ENCODE assay signal across 2 cellular contexts in the genomic region with DNA sequence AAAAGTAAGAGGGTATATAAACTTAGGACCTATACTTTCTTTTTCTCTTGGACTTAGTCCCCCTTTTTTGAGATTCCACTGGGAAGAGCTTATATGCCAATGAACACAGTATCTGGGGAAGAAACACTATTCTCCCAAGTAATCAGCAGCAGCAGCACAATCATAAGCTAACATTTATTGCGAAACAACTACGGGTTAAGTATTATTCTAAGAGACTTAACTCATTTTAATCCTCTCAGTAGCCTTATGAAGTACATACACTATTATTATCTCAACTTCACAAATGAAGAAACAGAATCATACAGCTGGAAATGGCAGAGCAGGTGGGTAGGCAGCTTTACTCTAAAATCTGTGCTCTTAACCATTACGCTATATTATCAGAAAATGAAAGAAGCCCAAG.
TF ChIP-seq lines count a peak whose summit lies in the region.

No MANE protein-coding gene starts in this region.

TF ChIP-seq in HepG2, 621 proteins besides CTCF, POLR2A, EP300 and RAD21:
- TF ChIP-seq TFE3 (CRISPR knock-in tag; IDR thresholded peaks at IDR 0.05) (no peak), CEBPB (IDR thresholded peaks at IDR 0.05; ENCODE audit: borderline replicate concordance, low read depth, low read length) (peak; percentile 80)

TF ChIP-seq in K562, 482 proteins besides CTCF, POLR2A, EP300 and RAD21:
- TF ChIP-seq BCL6 (CRISPR knock-in tag; IDR thresholded peaks at IDR 0.05) (no peak), BCLAF1 (IDR thresholded peaks at IDR 0.05; ENCODE audit: borderline replicate concordance in 1 of 2, control insufficient read depth in 1 of 2, low read depth in 2 of 2, low read length in 1 of 2) (no peak), CHD2 (IDR thresholded peaks at IDR 0.05; ENCODE audit: low read depth, low read length) (no peak), ZNF408 (CRISPR knock-in tag; IDR thresholded peaks at IDR 0.05; ENCODE audit: low read depth) (no peak), MAZ (CRISPR knock-in tag; conservative IDR thresholded peaks at IDR 0.05 in 1 of 2, IDR thresholded peaks at IDR 0.05 in 1 of 2) (no peak), HOXB6 (CRISPR knock-in tag; IDR thresholded peaks at IDR 0.05; ENCODE audit: borderline replicate concordance) (no peak), CEBPG (CRISPR knock-in tag; IDR thresholded peaks at IDR 0.05) (no peak), CEBPG (tag; conservative IDR thresholded peaks at IDR 0.05 in 1 of 2, IDR thresholded peaks at IDR 0.05 in 1 of 2) (peak; percentile 44 to 82; a peak in 3 of 4 replicates), CAMTA2 (CRISPR knock-in tag; conservative IDR thresholded peaks at IDR 0.05) (no peak), KAT8 (IDR thresholded peaks at IDR 0.05; ENCODE audit: low read depth) (no peak), TCF7 (IDR thresholded peaks at IDR 0.05; ENCODE audit: borderline replicate concordance) (no peak), MAFG (tag; conservative IDR thresholded peaks at IDR 0.05) (no peak), CEBPB (tag; IDR thresholded peaks at IDR 0.05) (peak; percentile 90), DMBX1 (CRISPR knock-in tag; IDR thresholded peaks at IDR 0.05; ENCODE audit: borderline replicate concordance) (no peak), ZNF561 (CRISPR knock-in tag; conservative IDR thresholded peaks at IDR 0.05) (no peak), ZBTB12 (CRISPR knock-in tag; IDR thresholded peaks at IDR 0.05) (no peak)
- TF ChIP-seq, protein P1, sequence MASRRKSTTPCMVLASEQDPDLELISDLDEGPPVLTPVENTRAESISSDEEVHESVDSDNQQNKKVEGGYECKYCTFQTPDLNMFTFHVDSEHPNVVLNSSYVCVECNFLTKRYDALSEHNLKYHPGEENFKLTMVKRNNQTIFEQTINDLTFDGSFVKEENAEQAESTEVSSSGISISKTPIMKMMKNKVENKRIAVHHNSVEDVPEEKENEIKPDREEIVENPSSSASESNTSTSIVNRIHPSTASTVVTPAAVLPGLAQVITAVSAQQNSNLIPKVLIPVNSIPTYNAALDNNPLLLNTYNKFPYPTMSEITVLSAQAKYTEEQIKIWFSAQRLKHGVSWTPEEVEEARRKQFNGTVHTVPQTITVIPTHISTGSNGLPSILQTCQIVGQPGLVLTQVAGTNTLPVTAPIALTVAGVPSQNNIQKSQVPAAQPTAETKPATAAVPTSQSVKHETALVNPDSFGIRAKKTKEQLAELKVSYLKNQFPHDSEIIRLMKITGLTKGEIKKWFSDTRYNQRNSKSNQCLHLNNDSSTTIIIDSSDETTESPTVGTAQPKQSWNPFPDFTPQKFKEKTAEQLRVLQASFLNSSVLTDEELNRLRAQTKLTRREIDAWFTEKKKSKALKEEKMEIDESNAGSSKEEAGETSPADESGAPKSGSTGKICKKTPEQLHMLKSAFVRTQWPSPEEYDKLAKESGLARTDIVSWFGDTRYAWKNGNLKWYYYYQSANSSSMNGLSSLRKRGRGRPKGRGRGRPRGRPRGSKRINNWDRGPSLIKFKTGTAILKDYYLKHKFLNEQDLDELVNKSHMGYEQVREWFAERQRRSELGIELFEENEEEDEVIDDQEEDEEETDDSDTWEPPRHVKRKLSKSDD (conservative IDR thresholded peaks at IDR 0.05; ENCODE audit: low read length): no peak
TF ChIP-seq in K562: peak in this region for 2.
